14 cellular contexts compared by ENCODE assay signal in genomic region chr16:12392585-12393089, GRCh38.
DNase-seq lines count a peak whose midpoint lies in the region; ATAC-seq and TF ChIP-seq lines count a peak whose summit lies in the region.
"Had no signal": no experiment of that assay in that cellular context is flagged by ENCODE, and none has a peak within 500 bp of the region (broad histone marks: within the 10 kb centered on the region; RNA-seq: fewer than 3 reads in every experiment).

No MANE protein-coding gene starts in this region.

- ATAC-seq in GM21619 (IDR thresholded peaks at IDR 0.05; ENCODE audit: unreplicated experiment): no peak
- ATAC-seq: activated CD8-positive, alpha-beta T cell treated with anti-CD3 and anti-CD28 coated beads for 36 hours; stimulated activated effector memory CD8-positive, alpha-beta T cell treated with anti-CD3 and anti-CD28 coated beads, Interleukin-12 subunit alpha, Interleukin-12 subunit beta, amount 100 ng/mL, for 72 hours had no signal

- H3K4me2 ChIP-seq in parathyroid adenoma (ENCODE audit: low read length) (no peak overlapping the region), Karpas-422 (ENCODE audit: low read depth, low read length, poor library complexity, severe bottlenecking) (no peak overlapping the region)

- no peak for TF ChIP-seq EP300 in esophagus muscularis mucosa (IDR thresholded peaks at IDR 0.05)

- H3K79me2 ChIP-seq in parathyroid adenoma (peaks cover 12% of the 10 kb centered on the region), Karpas-422 (ENCODE audit: low read length) (no peaks in the 10 kb centered on the region)

- H3K27me3 ChIP-seq in esophagus muscularis mucosa (no peaks in the 10 kb centered on the region), parathyroid adenoma (ENCODE audit: control insufficient read depth, insufficient read depth, low read length) (no peaks in the 10 kb centered on the region), Karpas-422 (ENCODE audit: low read length) (no peaks in the 10 kb centered on the region)
- H3K27me3 ChIP-seq: BE2C, breast epithelium had no signal

- H3K9me3 ChIP-seq in esophagus muscularis mucosa: no peaks in the 10 kb centered on the region
- H3K9me3 ChIP-seq in parathyroid adenoma (ENCODE audit: control insufficient read depth, low read length): no peaks in the 10 kb centered on the region
- H3K9me3 ChIP-seq in Karpas-422 (ENCODE audit: low read length): no peaks in the 10 kb centered on the region
- H3K9me3 ChIP-seq: BE2C, breast epithelium had no signal

- H4K20me1 ChIP-seq in Karpas-422 (ENCODE audit: insufficient read depth, low read depth, low read length): no peaks in the 10 kb centered on the region

- H3K9me2 ChIP-seq in Karpas-422 (replicated peaks; ENCODE audit: insufficient read depth, low read length): no peaks in the 10 kb centered on the region

- H3K9ac ChIP-seq in parathyroid adenoma: no peak overlapping the region
- H3K9ac ChIP-seq in Karpas-422 (ENCODE audit: low read length): no peak overlapping the region

- peak; percentile 54 for TF ChIP-seq CTCF in AG10803 (conservative IDR thresholded peaks at IDR 0.05; ENCODE audit: low read length)
- no peak for TF ChIP-seq CTCF in esophagus muscularis mucosa (IDR thresholded peaks at IDR 0.05)
- TF ChIP-seq CTCF in parathyroid adenoma (IDR thresholded peaks at IDR 0.05): peak; percentile 21
- TF ChIP-seq CTCF in GM20000 (IDR thresholded peaks at IDR 0.05; ENCODE audit: extremely low read depth, missing control alignments): no peak

- DNase-seq in AG10803 (ENCODE audit: low read depth): peak; percentile 59
- DNase-seq in LHCN-M2 (ENCODE audit: low read depth): peak; percentile 74
- no peak for DNase-seq in esophagus muscularis mucosa (ENCODE audit: extremely low spot score)
- no peak for DNase-seq in GM20000 (ENCODE audit: low spot score)
- DNase-seq in kidney glomerular epithelial cell (lab: John Stamatoyannopoulos, UW): no peak
- no peak for DNase-seq in Karpas-422
- DNase-seq: activated CD8-positive, alpha-beta T cell treated with anti-CD3 and anti-CD28 coated beads for 36 hours; activated gamma-delta T cell; BE2C; DND-41 had no signal

- H3K27ac ChIP-seq in esophagus muscularis mucosa (replicated peaks in 1 of 4): peak overlapping the region in 3 of 4 donors; percentile 25 to 61 (median 41)
- H3K27ac ChIP-seq in parathyroid adenoma: no peak overlapping the region
- no peak overlapping the region for H3K27ac ChIP-seq in Karpas-422 (ENCODE audit: low read length)

- H3K36me3 ChIP-seq in esophagus muscularis mucosa (no peaks in the 10 kb centered on the region), parathyroid adenoma (ENCODE audit: control insufficient read depth, insufficient read depth, low read length) (no peaks in the 10 kb centered on the region), Karpas-422 (ENCODE audit: insufficient read depth, low read length) (no peaks in the 10 kb centered on the region)
- H3K36me3 ChIP-seq: BE2C, breast epithelium had no signal

- TF ChIP-seq POLR2A in esophagus muscularis mucosa (IDR thresholded peaks at IDR 0.05; ENCODE audit: low read depth): no peak

- H3K4me1 ChIP-seq in esophagus muscularis mucosa (peaks cover 0 to 8% (median 0%) of the 10 kb centered on the region in 4 donors), parathyroid adenoma (no peaks in the 10 kb centered on the region), Karpas-422 (ENCODE audit: low read length) (no peaks in the 10 kb centered on the region)
- H3K4me1 ChIP-seq: BE2C, breast epithelium had no signal

- H3K4me3 ChIP-seq in AG10803 (ENCODE audit: low read length) (no peak overlapping the region), esophagus muscularis mucosa (no peak overlapping the region), parathyroid adenoma (ENCODE audit: low read depth, low read length) (no peak overlapping the region), Karpas-422 (ENCODE audit: low read length) (no peak overlapping the region)
- H3K4me3 ChIP-seq: breast epithelium had no signal

- H2AFZ ChIP-seq in parathyroid adenoma (no peak overlapping the region), Karpas-422 (ENCODE audit: low read length) (no peak overlapping the region)

- 59% methylated on average over 2 of the region's 2 CpGs for WGBS in esophagus muscularis mucosa

- intact Hi-C loops in esophagus muscularis mucosa (cut with DNase I): no loop called here

Comparison
In these comparisons a context has a peak if more than half of its experiments do, and no peak if none do; other contexts are left out.
1. DNase-seq: peak in AG10803 (single experiment) and LHCN-M2 (single experiment); none in esophagus muscularis mucosa (single experiment), GM20000 (single experiment), kidney glomerular epithelial cell (single experiment) and Karpas-422 (single experiment).
2. CTCF ChIP-seq: peak in AG10803 (single experiment) and parathyroid adenoma (single experiment); none in esophagus muscularis mucosa (0 of 3) and GM20000 (single experiment).
3. H3K27ac ChIP-seq: peak in esophagus muscularis mucosa (3 of 4); none in parathyroid adenoma (single experiment) and Karpas-422 (single experiment).